ENCODE assay signal across 21 cellular contexts in genomic region chr3:16094644-16095272, GRCh38.
DNase-seq lines count a peak whose midpoint lies in the region; ATAC-seq and TF ChIP-seq lines count a peak whose summit lies in the region.
"Had no signal": no experiment of that assay in that cellular context is flagged by ENCODE, and none has a peak within 500 bp of the region (broad histone marks: within the 10 kb centered on the region; RNA-seq: fewer than 3 reads in every experiment).

No MANE protein-coding gene starts in this region.

- TF ChIP-seq CTCF in fibroblast of the aortic adventitia (IDR thresholded peaks at IDR 0.05; ENCODE audit: insufficient read depth, low read length) = no peak
- no peak for TF ChIP-seq CTCF in transverse colon (IDR thresholded peaks at IDR 0.05)

- no peaks in the 10 kb centered on the region for H3K9me3 ChIP-seq in GM23248 (ENCODE audit: low read depth)
- no peaks in the 10 kb centered on the region for H3K9me3 ChIP-seq in transverse colon

- no peaks in the 10 kb centered on the region for H3K79me2 ChIP-seq in GM23248 (ENCODE audit: insufficient read depth)

- intact Hi-C loops in transverse colon (cut with DNase I; ENCODE audit: low total_unique reads) = no loop called here

- no peak overlapping the region for H3K27ac Mint-ChIP-seq in stimulated activated effector memory CD8-positive, alpha-beta T cell treated with anti-CD3 and anti-CD28 coated beads, Interleukin-12 subunit alpha, Interleukin-12 subunit beta, amount 100 ng/mL, for 72 hours
- H3K27ac Mint-ChIP-seq: HFFc6 had no signal

- H3K4me1 ChIP-seq in GM23248 (ENCODE audit: insufficient read depth) = peaks cover 15% of the 10 kb centered on the region
- H3K4me1 ChIP-seq in transverse colon = peaks cover 0 to 18% (median 4%) of the 10 kb centered on the region in 4 donors

- H3K36me3 ChIP-seq in GM23248 (ENCODE audit: low read depth) = no peaks in the 10 kb centered on the region
- no peaks in the 10 kb centered on the region for H3K36me3 ChIP-seq in transverse colon

- H3K9ac ChIP-seq in GM23248 = no peak overlapping the region
- H3K9ac ChIP-seq: KMS-11 had no signal

- H4K20me1 ChIP-seq in GM23248 (ENCODE audit: insufficient read depth) = no peaks in the 10 kb centered on the region

- H3F3A ChIP-seq in GM23248 (ENCODE audit: insufficient read depth) = peaks cover 16% of the 10 kb centered on the region

- 58 to 72% methylated on average over 3 of the region's 3 CpGs for WGBS in GM23248 (ENCODE audit: low coverage in 1 of 2, low lambda C conversion rate in 2 of 2, missing lambda C conversion rate in 2 of 2), 2 experiments
- 30 to 81% methylated on average over 2 to 3 of the region's 3 CpGs for WGBS in transverse colon (ENCODE audit: low coverage in 1 of 2), 2 donors

- H2AFZ ChIP-seq in GM23248 = peak overlapping the region; percentile 52; the same call in 1 of the 2 replicates

- H3K4me3 ChIP-seq in GM23248 (no peak overlapping the region), fibroblast of the aortic adventitia (ENCODE audit: low read depth, low read length) (no peak overlapping the region), transverse colon (no peak overlapping the region)

- TF ChIP-seq POLR2A in transverse colon (IDR thresholded peaks at IDR 0.05) = no peak

- H3K27me3 ChIP-seq in GM23248 (replicated peaks; ENCODE audit: insufficient read depth) = no peaks in the 10 kb centered on the region
- no peaks in the 10 kb centered on the region for H3K27me3 ChIP-seq in transverse colon

- no peaks in the 10 kb centered on the region for H3K4me1 Mint-ChIP-seq in stimulated activated effector memory CD8-positive, alpha-beta T cell treated with anti-CD3 and anti-CD28 coated beads, Interleukin-12 subunit alpha, Interleukin-12 subunit beta, amount 100 ng/mL, for 72 hours

- H3K27ac ChIP-seq in GM23248 (no peak overlapping the region), transverse colon (peak overlapping the region in 3 of 4 donors; percentile 19 to 48 (median 33))
- H3K27ac ChIP-seq: KMS-11 had no signal

- no peaks in the 10 kb centered on the region for H3K36me3 Mint-ChIP-seq in stimulated activated effector memory CD8-positive, alpha-beta T cell treated with anti-CD3 and anti-CD28 coated beads, Interleukin-12 subunit alpha, Interleukin-12 subunit beta, amount 100 ng/mL, for 72 hours

- H3K4me3 Mint-ChIP-seq in stimulated activated effector memory CD8-positive, alpha-beta T cell treated with anti-CD3 and anti-CD28 coated beads, Interleukin-12 subunit alpha, Interleukin-12 subunit beta, amount 100 ng/mL, for 72 hours = no peak overlapping the region
- H3K4me3 Mint-ChIP-seq: HFFc6 had no signal

- in situ Hi-C loops in GM23248 (cut with MboI) (no loop called here), transverse colon (cut with MboI; ENCODE audit: low pct_ligation_motif_present in 1 of 4, low pct_unique_long_range_greater_than_20kb in 1 of 4, low sequenced_read_pairs in 3 of 4) (no loop called here)

- no peaks in the 10 kb centered on the region for H3K9me3 Mint-ChIP-seq in stimulated activated effector memory CD8-positive, alpha-beta T cell treated with anti-CD3 and anti-CD28 coated beads, Interleukin-12 subunit alpha, Interleukin-12 subunit beta, amount 100 ng/mL, for 72 hours

- ATAC-seq in stimulated activated effector memory CD8-positive, alpha-beta T cell treated with anti-CD3 and anti-CD28 coated beads, Interleukin-12 subunit alpha, Interleukin-12 subunit beta, amount 100 ng/mL, for 72 hours = no peak
- ATAC-seq: HepG2 had no signal

- no peaks in the 10 kb centered on the region for H3K9me2 ChIP-seq in GM23248 (ENCODE audit: insufficient read depth)

- H3K4me2 ChIP-seq in GM23248 (ENCODE audit: unreplicated experiment) = no peak overlapping the region
- H3K4me2 ChIP-seq: KMS-11 had no signal

- no peak for TF ChIP-seq EP300 in transverse colon (IDR thresholded peaks at IDR 0.05; ENCODE audit: low read depth)

- DNase-seq in GM23248 = no peak
- peak; percentile 56 for DNase-seq in astrocyte of the hippocampus (ENCODE audit: low read depth, low spot score)
- peak; percentile 52 for DNase-seq in fibroblast of the aortic adventitia (ENCODE audit: low read depth)
- DNase-seq in transverse colon = no peak
- DNase-seq in stimulated activated CD4-positive, alpha-beta T cell treated with anti-CD3 and anti-CD28 coated beads, Interleukin-4, amount 100 ng/mL, for 1 hour = no peak
- DNase-seq in SIG-M5 treated with dmso at 0.1 percent for 504 hours (lab: John Stamatoyannopoulos, UW; ENCODE audit: unreplicated experiment) = no peak
- DNase-seq in stimulated activated effector memory CD8-positive, alpha-beta T cell treated with anti-CD3 and anti-CD28 coated beads, Interleukin-12 subunit alpha, Interleukin-12 subunit beta, amount 100 ng/mL, for 72 hours (ENCODE audit: low spot score in 2 of 2) = no peak
- DNase-seq: C1 segment of cervical spinal cord, DMS79 treated with DMSO at 0.1 percent for 48 hours, H7, HFFc6, MV-4-11, NCI-H1694 treated with DMSO at 0.1 percent for 48 hours, NCI-H2107, NCI-H2227 treated with DMSO at 0.1 percent for 48 hours, NCI-H524, NCI-H82, OCI-M1, Right ventricle myocardium superior had no signal

Comparison
In these comparisons a context has a peak if more than half of its experiments do, and no peak if none do; other contexts are left out.
1. DNase-seq: peak in astrocyte of the hippocampus (single experiment) and fibroblast of the aortic adventitia (single experiment); none in GM23248 (single experiment), transverse colon (single experiment), stimulated activated CD4-positive, alpha-beta T cell treated with anti-CD3 and anti-CD28 coated beads, Interleukin-4, amount 100 ng/mL, for 1 hour (single experiment), SIG-M5 treated with dmso at 0.1 percent for 504 hours (single experiment) and stimulated activated effector memory CD8-positive, alpha-beta T cell treated with anti-CD3 and anti-CD28 coated beads, Interleukin-12 subunit alpha, Interleukin-12 subunit beta, amount 100 ng/mL, for 72 hours (0 of 2).